Comparison of ENCODE assay signal across 16 cellular contexts in genomic region chr11:40444151-40444550, GRCh38.
A peak's percentile ranks its signal among the peaks of the same experiment; 100 is the strongest.
DNase-seq lines count a peak whose midpoint lies in the region; ATAC-seq, FAIRE-seq and TF ChIP-seq lines count a peak whose summit lies in the region.
"Had no signal": no experiment of that assay in that cellular context is flagged by ENCODE, and none has a peak within 500 bp of the region (broad histone marks: within the 10 kb centered on the region; RNA-seq: fewer than 3 reads in every experiment).

No MANE protein-coding gene starts in this region.

- H3K36me3 ChIP-seq in SJSA1 (no peaks in the 10 kb centered on the region), small intestine (ENCODE audit: control insufficient read depth in 2 of 2, insufficient read depth in 2 of 2, low read length in 2 of 2) (no peaks in the 10 kb centered on the region), OCI-LY7 (ENCODE audit: insufficient read depth, low read length) (no peaks in the 10 kb centered on the region)
- H3K36me3 ChIP-seq: BLaER1 had no signal

- no peak for DNase-seq in SJSA1 (ENCODE audit: low read depth in 1 of 2, low spot score in 2 of 2)
- no peak for DNase-seq in small intestine
- DNase-seq in NCI-H146 (lab: John Stamatoyannopoulos, UW) = no peak
- DNase-seq in OCI-LY7 (ENCODE audit: low spot score) = no peak
- DNase-seq: CD4-positive, alpha-beta memory T cell; DMS153; DMS79; H9; KG1 had no signal

- intact Hi-C loops in OCI-LY7 (cut with micrococcal nuclease; ENCODE audit: unreplicated experiment) = no loop called here

- H3K4me3 ChIP-seq in SJSA1 (no peak overlapping the region), small intestine (ENCODE audit: low read depth in 1 of 2, low read length in 2 of 2) (no peak overlapping the region), OCI-LY7 (ENCODE audit: low read depth, low read length, poor library complexity, severe bottlenecking) (no peak overlapping the region)
- H3K4me3 ChIP-seq: BLaER1, GM12878 had no signal

- peaks cover 18% of the 10 kb centered on the region for H3K4me1 ChIP-seq in SJSA1 (replicated peaks)
- H3K4me1 ChIP-seq in small intestine (ENCODE audit: control insufficient read depth in 2 of 2, insufficient read depth in 1 of 2, low read depth in 1 of 2, low read length in 1 of 2) = no peaks in the 10 kb centered on the region
- H3K4me1 ChIP-seq in OCI-LY7 (ENCODE audit: insufficient read depth, low read length, poor library complexity, severe bottlenecking) = no peaks in the 10 kb centered on the region
- H3K4me1 ChIP-seq: BLaER1 had no signal

- H3K27ac ChIP-seq in SJSA1 (peak overlapping the region; percentile 87), small intestine (ENCODE audit: low read depth in 1 of 2, low read length in 1 of 2) (no peak overlapping the region), OCI-LY7 (ENCODE audit: low read depth, low read length, poor library complexity, severe bottlenecking) (no peak overlapping the region)
- H3K27ac ChIP-seq: 22Rv1, BLaER1 had no signal

- H3K4me2 ChIP-seq in OCI-LY7 (ENCODE audit: low read length) = no peak overlapping the region
- H3K4me2 ChIP-seq: BLaER1 had no signal

- H3K9me2 ChIP-seq in OCI-LY7 (ENCODE audit: insufficient read depth, low read length) = no peaks in the 10 kb centered on the region

- H3K27me3 ChIP-seq in SJSA1 (replicated peaks) (no peaks in the 10 kb centered on the region), small intestine (ENCODE audit: control insufficient read depth in 2 of 2, insufficient read depth in 2 of 2, low read length in 2 of 2) (no peaks in the 10 kb centered on the region)
- H3K27me3 ChIP-seq: BLaER1 had no signal

- CTCF ChIA-PET in OCI-LY7 (lab: Charles Lee; ENCODE audit: unreplicated experiment) = no interaction called here

- TF ChIP-seq CTCF in OCI-LY7 (conservative IDR thresholded peaks at IDR 0.05; ENCODE audit: low read length) = no peak

- ATAC-seq in GM19328 (IDR thresholded peaks at IDR 0.05; ENCODE audit: unreplicated experiment) = no peak
- ATAC-seq: GM12878 had no signal

- no peaks in the 10 kb centered on the region for H4K20me1 ChIP-seq in OCI-LY7 (ENCODE audit: insufficient read depth, low read length)
- H4K20me1 ChIP-seq: BLaER1 had no signal

- no TSS peak for BruUV-seq in OCI-LY7 (replicated peaks; lab: Mats Ljungman, UMichigan)

- WGBS in small intestine, 3 donors = 87 to 91% (median 91%) methylated on average over 1 of the region's 1 CpG

- H3K9me3 ChIP-seq in SJSA1 (replicated peaks) (peaks cover 17% of the 10 kb centered on the region), small intestine (ENCODE audit: control insufficient read depth, low read depth) (no peaks in the 10 kb centered on the region), OCI-LY7 (ENCODE audit: low read length) (0 out of 2 replicates have a peak, but pooled peaks cover 3% of the 10 kb centered on the region)

- no peaks in the 10 kb centered on the region for H3K79me2 ChIP-seq in OCI-LY7 (ENCODE audit: insufficient read depth, low read depth, low read length)

- POLR2A ChIA-PET in OCI-LY7 (lab: Charles Lee) = no interaction called here

- H2AFZ ChIP-seq in OCI-LY7 (ENCODE audit: low read length) = no peak overlapping the region

- FAIRE-seq in A204.1 (lab: Jason Lieb, UNC) (peak; percentile 49), endometrium (lab: Jason Lieb, UNC) (peak; percentile 75), small intestine (lab: Jason Lieb, UNC) (peak; percentile 36)
- FAIRE-seq: GM12878, H1 had no signal
